Comparison of ENCODE assay signal across 6 cellular contexts in genomic region chr13:112432734-112433133, GRCh38. TPM values are rescaled to one million over a fixed set of nuclear protein-coding genes. Genes with fewer than 3 reads are reported as not detected.
"Had no signal": no experiment of that assay in that cellular context is flagged by ENCODE, and none has a peak within 500 bp of the region (broad histone marks: within the 10 kb centered on the region; RNA-seq: fewer than 3 reads in every experiment).

No MANE protein-coding gene starts in this region.

RNA-seq across cellular contexts. Expression of gene SPACA7, which starts 56.6 kb away (rescaled TPM):
- total RNA-seq: HepG2, HT-29, HT1080, IMR-90, K562 had no signal
- polyA plus RNA-seq: HepG2, IgD-negative memory B cell, IMR-90, K562 had no signal
